In the genomic region with DNA sequence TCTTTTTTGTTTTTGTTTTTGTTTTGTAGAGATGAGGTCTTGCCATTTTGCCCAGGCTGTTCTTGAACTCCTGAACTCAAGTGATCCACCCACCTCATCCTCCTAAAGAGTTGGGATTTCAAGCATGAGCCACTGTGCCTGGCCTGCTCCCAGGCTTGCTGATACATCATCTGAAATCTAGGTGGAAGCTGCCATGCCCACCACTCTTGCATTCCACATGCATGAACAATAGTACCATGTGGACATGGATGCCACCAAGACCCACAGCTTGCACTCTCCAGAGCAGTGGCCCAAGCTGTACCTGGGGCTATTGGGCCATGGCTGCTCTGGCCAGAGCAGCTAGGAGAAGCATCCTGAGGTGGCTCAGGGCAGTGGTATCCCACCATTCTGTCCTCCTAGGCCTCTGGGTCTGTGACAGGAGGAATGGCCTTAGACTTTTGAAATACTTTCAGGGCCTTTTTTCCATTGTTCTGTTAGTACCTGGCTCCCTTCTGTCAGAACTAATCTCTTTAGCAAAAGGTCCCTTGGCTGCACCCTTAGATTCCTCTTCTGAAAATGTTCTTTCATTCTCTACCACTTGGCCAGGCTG, we compare ENCODE assay signal across 22 cellular contexts. TPM values are rescaled to one million over a fixed set of nuclear protein-coding genes. Genes with fewer than 3 reads are reported as not detected.
"Had no signal": no experiment of that assay in that cellular context is flagged by ENCODE, and none has a peak within 500 bp of the region (broad histone marks: within the 10 kb centered on the region; RNA-seq: fewer than 3 reads in every experiment).

No MANE protein-coding gene starts in this region.

- H3K9me3 Mint-ChIP-seq: natural killer cell; stimulated activated naive CD8-positive, alpha-beta T cell treated with anti-CD3 and anti-CD28 coated beads, Interleukin-15, amount 100 ng/mL, for 72 hours had no signal

- ATAC-seq: foreskin keratinocyte; gastroesophageal sphincter; heart left ventricle; natural killer cell; pancreas; stimulated activated naive CD8-positive, alpha-beta T cell treated with anti-CD3 and anti-CD28 coated beads, Interleukin-15, amount 100 ng/mL, for 72 hours; upper lobe of right lung had no signal

- H3K36me3 ChIP-seq: esophagus muscularis mucosa, gastroesophageal sphincter, heart left ventricle, neutrophil, pancreas, right atrium auricular region, suprapubic skin, upper lobe of right lung, vagina had no signal

- H3K4me3 ChIP-seq: esophagus muscularis mucosa, gastroesophageal sphincter, heart left ventricle, hepatocyte, lung, pancreas, right atrium auricular region, suprapubic skin, transverse colon, upper lobe of right lung, vagina had no signal

- H2AFZ ChIP-seq: hepatocyte had no signal

- H3K27me3 Mint-ChIP-seq: memory B cell; stimulated activated naive CD8-positive, alpha-beta T cell treated with anti-CD3 and anti-CD28 coated beads, Interleukin-15, amount 100 ng/mL, for 72 hours had no signal

- H3K27ac ChIP-seq: esophagus muscularis mucosa, foreskin keratinocyte, gastroesophageal sphincter, heart left ventricle, hepatocyte, neutrophil, pancreas, right atrium auricular region, suprapubic skin, transverse colon, upper lobe of right lung, vagina had no signal

- H3K4me1 ChIP-seq: foreskin keratinocyte, gastroesophageal sphincter, pancreas, right atrium auricular region, suprapubic skin, transverse colon, vagina had no signal

- H3K27ac Mint-ChIP-seq: memory B cell; natural killer cell; stimulated activated naive CD8-positive, alpha-beta T cell treated with anti-CD3 and anti-CD28 coated beads, Interleukin-15, amount 100 ng/mL, for 72 hours had no signal

- H3K36me3 Mint-ChIP-seq: memory B cell, natural killer cell had no signal

- H3K4me2 ChIP-seq: hepatocyte had no signal

- H3K27me3 ChIP-seq: esophagus muscularis mucosa, gastroesophageal sphincter, heart left ventricle, hepatocyte, neutrophil, pancreas, right atrium auricular region, suprapubic skin, transverse colon, upper lobe of right lung, vagina had no signal

- H3K4me1 Mint-ChIP-seq: natural killer cell; stimulated activated naive CD8-positive, alpha-beta T cell treated with anti-CD3 and anti-CD28 coated beads, Interleukin-15, amount 100 ng/mL, for 72 hours had no signal

- H3K4me3 Mint-ChIP-seq: memory B cell; natural killer cell; stimulated activated naive CD8-positive, alpha-beta T cell treated with anti-CD3 and anti-CD28 coated beads, Interleukin-15, amount 100 ng/mL, for 72 hours had no signal

- H3K9me3 ChIP-seq: esophagus muscularis mucosa, gastroesophageal sphincter, heart left ventricle, neutrophil, pancreas, right atrium auricular region, suprapubic skin, transverse colon, upper lobe of right lung, vagina had no signal

- DNase-seq: effector CD8-positive, alpha-beta T cell; foreskin keratinocyte; heart left ventricle; kidney; natural killer cell; pancreas; stimulated activated CD4-positive, alpha-beta T cell treated with anti-CD3 and anti-CD28 coated beads, Interleukin-15, amount 100 ng/mL, for 24 hours; stimulated activated CD4-positive, alpha-beta T cell treated with anti-CD3 and anti-CD28 coated beads, Interleukin-2, amount 100 ng/mL, for 48 hours; stimulated activated naive CD4-positive, alpha-beta T cell; stimulated activated naive CD8-positive, alpha-beta T cell treated with anti-CD3 and anti-CD28 coated beads, Interleukin-15, amount 100 ng/mL, for 72 hours; transverse colon; upper lobe of right lung had no signal

RNA-seq across cellular contexts. Expression of a gene that starts 13.7 kb away (rescaled TPM):
- polyA plus RNA-seq: neural cell had no signal
